ENCODE assay signal across 27 cellular contexts in genomic region chr5:133534566-133534965, GRCh38.
"Had no signal": no experiment of that assay in that cellular context is flagged by ENCODE, and none has a peak within 500 bp of the region (broad histone marks: within the 10 kb centered on the region; RNA-seq: fewer than 3 reads in every experiment).

No MANE protein-coding gene starts in this region.

- H3K27ac Mint-ChIP-seq: immature natural killer cell; natural killer cell treated with Interleukin-12 subunit alpha and Interleukin-12 subunit beta and Interleukin-15 and Interleukin-18, amount 100 ng/mL, for 72 hours; progenitor cell of endocrine pancreas; stimulated activated naive B cell treated with anti-CD40 and anti-IgM and Interleukin-4, amounts not matched to agents 10 μg/mL and 1 μg/mL and 100 μg/mL, for 72 hours had no signal

- H3K4me1 Mint-ChIP-seq: immature natural killer cell; naive thymus-derived CD4-positive, alpha-beta T cell had no signal

- H3K9me3 Mint-ChIP-seq: immature natural killer cell; naive thymus-derived CD4-positive, alpha-beta T cell; natural killer cell treated with Interleukin-12 subunit alpha and Interleukin-12 subunit beta and Interleukin-15 and Interleukin-18, amount 100 ng/mL, for 72 hours; stimulated activated naive B cell treated with anti-CD40 and anti-IgM and Interleukin-4, amounts not matched to agents 10 μg/mL and 1 μg/mL and 100 μg/mL, for 72 hours had no signal

- H3K4me3 Mint-ChIP-seq: immature natural killer cell; naive thymus-derived CD4-positive, alpha-beta T cell; natural killer cell treated with Interleukin-12 subunit alpha and Interleukin-12 subunit beta and Interleukin-15 and Interleukin-18, amount 100 ng/mL, for 72 hours; stimulated activated naive B cell treated with anti-CD40 and anti-IgM and Interleukin-4, amounts not matched to agents 10 μg/mL and 1 μg/mL and 100 μg/mL, for 72 hours had no signal

- H3K36me3 ChIP-seq: left lung, lower lobe of right lung, right atrium auricular region, right lobe of liver, stomach, thyroid gland, transverse colon, upper lobe of right lung had no signal

- FAIRE-seq: islet of Langerhans, kidney, urothelium cell line had no signal

- H3K4me3 ChIP-seq: left lung, lower lobe of right lung, mucosa of descending colon, right atrium auricular region, right lobe of liver, smooth muscle cell, stomach, testis, thyroid gland, transverse colon, upper lobe of right lung had no signal

- H3K27me3 ChIP-seq: left lung, right atrium auricular region, right lobe of liver, stomach, testis, thyroid gland, transverse colon, upper lobe of right lung had no signal

- DNase-seq: hypothalamus; immature natural killer cell; kidney; left colon; left lung; lower lobe of right lung; mammary epithelial cell; mesenchymal stem cell; mucosa of descending colon; naive thymus-derived CD4-positive, alpha-beta T cell; right lobe of liver; stimulated activated CD4-positive, alpha-beta T cell treated with anti-CD3 and anti-CD28 coated beads, Interleukin-1b, Interleukin-23, amount 100 ng/mL, for 48 hours; stimulated activated CD4-positive, alpha-beta T cell treated with anti-CD3 and anti-CD28 coated beads, Interleukin-2, amount 100 ng/mL, for 48 hours; stimulated activated naive B cell treated with anti-CD40 and anti-IgM and Interleukin-4, amounts not matched to agents 10 μg/mL and 1 μg/mL and 100 μg/mL, for 72 hours; stimulated activated naive CD8-positive, alpha-beta T cell treated with anti-CD3 and anti-CD28 coated beads, Interleukin-15, Interleukin-2, amounts not matched to agents 100 U/mL and 50 U/mL, for 24 hours; stomach; testis; thyroid gland; transverse colon; upper lobe of right lung had no signal

- H3K36me3 Mint-ChIP-seq: immature natural killer cell; naive thymus-derived CD4-positive, alpha-beta T cell; natural killer cell treated with Interleukin-12 subunit alpha and Interleukin-12 subunit beta and Interleukin-15 and Interleukin-18, amount 100 ng/mL, for 72 hours; stimulated activated naive B cell treated with anti-CD40 and anti-IgM and Interleukin-4, amounts not matched to agents 10 μg/mL and 1 μg/mL and 100 μg/mL, for 72 hours had no signal

- H3K27ac ChIP-seq: left lung, lower lobe of right lung, parathyroid adenoma, right atrium auricular region, right lobe of liver, stomach, testis, thyroid gland, transverse colon, upper lobe of right lung had no signal

- H3K9me3 ChIP-seq: left lung, lower lobe of right lung, mucosa of descending colon, right atrium auricular region, right lobe of liver, stomach, testis, thyroid gland, transverse colon, upper lobe of right lung had no signal
